8 cellular contexts compared by ENCODE assay signal in genomic region chr16:85027968-85028637, GRCh38. TPM values are rescaled to one million over a fixed set of nuclear protein-coding genes. Genes with fewer than 3 reads are reported as not detected.
DNase-seq lines count a peak whose midpoint lies in the region; ATAC-seq and TF ChIP-seq lines count a peak whose summit lies in the region.

No MANE protein-coding gene starts in this region.

- H3K36me3 Mint-ChIP-seq in activated CD8-positive, alpha-beta T cell treated with anti-CD3 and anti-CD28 coated beads for 36 hours (ENCODE audit: low read depth) = peaks cover 2% of the 10 kb centered on the region

- H3K27me3 Mint-ChIP-seq in activated CD8-positive, alpha-beta T cell treated with anti-CD3 and anti-CD28 coated beads for 36 hours = no peaks in the 10 kb centered on the region

- H3K4me1 ChIP-seq in foreskin keratinocyte = peaks cover 16% of the 10 kb centered on the region
- peaks cover 22% of the 10 kb centered on the region for H3K4me1 ChIP-seq in psoas muscle

- peaks cover 42% of the 10 kb centered on the region for H3K4me1 Mint-ChIP-seq in activated CD8-positive, alpha-beta T cell treated with anti-CD3 and anti-CD28 coated beads for 36 hours (ENCODE audit: low read depth)

- 5 to 7% (median 6%) methylated on average over 31 to 41 of the region's 41 CpGs for WGBS in psoas muscle, 3 donors

- peak; percentile 27 for TF ChIP-seq CTCF in activated CD8-positive, alpha-beta T cell treated with anti-CD3 and anti-CD28 coated beads for 36 hours (IDR thresholded peaks at IDR 0.05)
- TF ChIP-seq CTCF in foreskin keratinocyte (conservative IDR thresholded peaks at IDR 0.05) = no peak
- TF ChIP-seq CTCF in psoas muscle (IDR thresholded peaks at IDR 0.05) = peak; percentile 17

- POLR2A ChIA-PET in activated CD8-positive, alpha-beta T cell treated with anti-CD3 and anti-CD28 coated beads for 36 hours (lab: Charles Lee) = interaction anchor here (0.8 to 1.7 kb wide), 8 partner anchors 17 to 59 kb away, joined by 3 to 7 read pairs (median 3); partner anchors contain the start of gene ZDHHC7

- H3K4me3 Mint-ChIP-seq in activated CD8-positive, alpha-beta T cell treated with anti-CD3 and anti-CD28 coated beads for 36 hours = peak overlapping the region; percentile 85

- intact Hi-C loops in activated CD8-positive, alpha-beta T cell treated with anti-CD3 and anti-CD28 coated beads for 36 hours (cut with micrococcal nuclease) = no loop called here
- intact Hi-C loops in psoas muscle (cut with DNase I) = loop anchor here in 1 of 2 donors (5.0 kb wide), 1 partner anchor 44 kb away; no protein-coding TSS in a partner anchor

- H3K36me3 ChIP-seq in psoas muscle (ENCODE audit: insufficient read depth in 1 of 2, low read depth in 1 of 2) = peaks cover 0 to 5% of the 10 kb centered on the region in 2 donors

- no peaks in the 10 kb centered on the region for H3K9me3 ChIP-seq in psoas muscle

- H3K9me3 Mint-ChIP-seq in activated CD8-positive, alpha-beta T cell treated with anti-CD3 and anti-CD28 coated beads for 36 hours = no peaks in the 10 kb centered on the region

- CTCF ChIA-PET in activated CD8-positive, alpha-beta T cell treated with anti-CD3 and anti-CD28 coated beads for 36 hours (lab: Charles Lee) = interaction anchor here (0.8 to 3.3 kb wide), 5 partner anchors 16 to 87 kb away, joined by 3 to 24 read pairs (median 5); partner anchors contain the start of gene ZDHHC7

- H3K27me3 ChIP-seq in foreskin keratinocyte (no peaks in the 10 kb centered on the region), psoas muscle (ENCODE audit: insufficient read depth in 3 of 3, low read length in 2 of 3) (no peaks in the 10 kb centered on the region)

- peak overlapping the region; percentile 80 for H3K4me3 ChIP-seq in psoas muscle

- peak; percentile 20 for ATAC-seq in HG03139 (IDR thresholded peaks at IDR 0.05; ENCODE audit: unreplicated experiment)
- peak; percentile 7 for ATAC-seq in activated CD8-positive, alpha-beta T cell treated with anti-CD3 and anti-CD28 coated beads for 36 hours
- ATAC-seq in foreskin keratinocyte = peak; percentile 14
- peak; percentile 29 to 56 (median 43) for ATAC-seq in psoas muscle

- DNase-seq in stimulated activated CD4-positive, alpha-beta T cell treated with anti-CD3 and anti-CD28 coated beads, Interleukin-1b, Interleukin-23, amount 100 ng/mL, for 48 hours = peak; percentile 16
- DNase-seq in stimulated activated CD4-positive, alpha-beta T cell treated with anti-CD3 and anti-CD28 coated beads, Interleukin-12 subunit alpha, Interleukin-12 subunit beta, amount 100 ng/mL, for 4 hours = no peak
- peak; percentile 38 for DNase-seq in activated CD8-positive, alpha-beta T cell treated with anti-CD3 and anti-CD28 coated beads for 36 hours
- DNase-seq in foreskin keratinocyte (no peak), psoas muscle (no peak), NCI-H345 (lab: John Stamatoyannopoulos, UW) (no peak), pons (ENCODE audit: low spot score) (no peak)

- H3K27ac Mint-ChIP-seq in activated CD8-positive, alpha-beta T cell treated with anti-CD3 and anti-CD28 coated beads for 36 hours = peak overlapping the region; percentile 92

- H3K27ac ChIP-seq in foreskin keratinocyte (peak overlapping the region; percentile 58), psoas muscle (peak overlapping the region; percentile 87)

RNA-seq across cellular contexts. Expression of gene KIAA0513, which starts 0.5 kb away (rescaled TPM):
- total RNA-seq in activated CD8-positive, alpha-beta T cell treated with anti-CD3 and anti-CD28 coated beads for 36 hours = 1 to 10 TPM; 3.9 to 5.3 TPM
- total RNA-seq in foreskin keratinocyte = 4.9 and 6.0 TPM in 2 replicates
- polyA plus RNA-seq in foreskin keratinocyte = 3.4 and 4.0 TPM in 2 replicates
- 10 to 100 TPM in 3 of 4 donors, 1 to 10 TPM in 1; 8.7 to 14.3 (median 13.3) TPM for total RNA-seq in psoas muscle
- polyA plus RNA-seq in psoas muscle = 10 to 100 TPM in 1 of 3 donors, 1 to 10 TPM in 2; 3.6 to 18.2 (median 3.9) TPM

RNA-seq across cellular contexts. Expression of gene ZDHHC7, which starts 16.8 kb away (rescaled TPM):
- total RNA-seq in activated CD8-positive, alpha-beta T cell treated with anti-CD3 and anti-CD28 coated beads for 36 hours = 10 to 100 TPM; 20.7 to 23.6 TPM
- total RNA-seq in foreskin keratinocyte (45.3 and 50.0 TPM in 2 replicates), psoas muscle (10 to 100 TPM; 33.2 to 52.3 (median 44.8) TPM)
- polyA plus RNA-seq in foreskin keratinocyte (25.7 and 31.8 TPM in 2 replicates), psoas muscle (10 to 100 TPM; 19.7 to 96.0 (median 26.6) TPM)

Comparison
In these comparisons a context has a peak if more than half of its experiments do, and no peak if none do; other contexts are left out.
1. DNase-seq: peak in stimulated activated CD4-positive, alpha-beta T cell treated with anti-CD3 and anti-CD28 coated beads, Interleukin-1b, Interleukin-23, amount 100 ng/mL, for 48 hours (single experiment) and activated CD8-positive, alpha-beta T cell treated with anti-CD3 and anti-CD28 coated beads for 36 hours (single experiment); none in stimulated activated CD4-positive, alpha-beta T cell treated with anti-CD3 and anti-CD28 coated beads, Interleukin-12 subunit alpha, Interleukin-12 subunit beta, amount 100 ng/mL, for 4 hours (single experiment), foreskin keratinocyte (0 of 2), psoas muscle (0 of 2), NCI-H345 (single experiment) and pons (single experiment).
2. Peak in every context shown above with its lines, with median percentiles within 50 percentile points of each other: ATAC-seq.